10 cellular contexts compared by ENCODE assay signal in the genomic region with DNA sequence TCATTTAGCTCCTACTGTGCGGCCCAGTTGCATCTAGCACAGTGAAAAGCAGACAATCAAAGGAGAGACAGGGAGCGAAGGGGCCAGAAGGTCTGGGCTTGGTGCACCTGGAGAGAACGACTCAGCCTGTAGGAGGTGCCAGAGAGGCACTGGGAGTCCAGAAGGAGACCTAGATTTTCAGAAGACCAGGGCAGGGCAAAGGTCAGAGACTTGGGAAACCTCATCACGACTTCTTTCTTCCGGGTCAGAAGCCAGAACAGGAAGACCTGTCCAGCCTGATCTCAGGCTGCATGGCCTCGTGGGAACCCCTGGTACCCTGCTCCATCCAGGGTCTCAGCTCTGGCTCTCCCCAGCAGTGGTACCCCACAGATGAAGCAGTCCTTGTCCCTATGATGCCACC. TPM values are rescaled to one million over a fixed set of nuclear protein-coding genes. Genes with fewer than 3 reads are reported as not detected.
A peak's percentile ranks its signal among the peaks of the same experiment; 100 is the strongest.
DNase-seq lines count a peak whose midpoint lies in the region; ATAC-seq and TF ChIP-seq lines count a peak whose summit lies in the region.
"Had no signal": no experiment of that assay in that cellular context is flagged by ENCODE, and none has a peak within 500 bp of the region (broad histone marks: within the 10 kb centered on the region; RNA-seq: fewer than 3 reads in every experiment).

No MANE protein-coding gene starts in this region.

- CTCF ChIA-PET in MCF 10A (lab: Yijun Ruan, JAX), result interaction anchor here (0.6 to 15.0 kb wide), 10 partner anchors 11 to 266 kb away, joined by 3 to 315 read pairs (median 3); a partner anchor contains a TSS

- H4K20me1 ChIP-seq in fibroblast of lung (ENCODE audit: control insufficient read depth, extremely low read depth, insufficient read depth, low read length), result no peaks in the 10 kb centered on the region

- no peak overlapping the region for H3K27ac Mint-ChIP-seq in MCF 10A (ENCODE audit: low read depth, unreplicated experiment)
- H3K27ac Mint-ChIP-seq: activated naive CD8-positive, alpha-beta T cell had no signal

- no peaks in the 10 kb centered on the region for H3K9me3 Mint-ChIP-seq in MCF 10A (ENCODE audit: unreplicated experiment)

- H3K27ac ChIP-seq in breast epithelium (peak overlapping the region in 1 of 2 donors; percentile 57), Peyer's patch (peak overlapping the region in 1 of 4 donors; percentile 39), fibroblast of lung (ENCODE audit: insufficient read depth, low read length) (no peak overlapping the region), subcutaneous abdominal adipose tissue (ENCODE audit: low read depth, low read length) (peak overlapping the region; percentile 99)

- POLR2A ChIA-PET in MCF 10A (lab: Yijun Ruan, JAX), result interaction anchor here (0.5 to 1.1 kb wide), 2 partner anchors 12 to 273 kb away, joined by 3 read pairs; no protein-coding TSS in a partner anchor

- no peak overlapping the region for H3K4me3 Mint-ChIP-seq in MCF 10A (ENCODE audit: unreplicated experiment)
- H3K4me3 Mint-ChIP-seq: activated naive CD8-positive, alpha-beta T cell had no signal

- H3K9me3 ChIP-seq in breast epithelium, result no peaks in the 10 kb centered on the region
- H3K9me3 ChIP-seq in Peyer's patch, result no peaks in the 10 kb centered on the region
- H3K9me3 ChIP-seq in fibroblast of lung (ENCODE audit: control insufficient read depth, insufficient read depth, low read depth, low read length), result no peaks in the 10 kb centered on the region
- no peaks in the 10 kb centered on the region for H3K9me3 ChIP-seq in subcutaneous abdominal adipose tissue (ENCODE audit: control insufficient read depth in 5 of 5, low read length in 5 of 5)

- H3K79me2 ChIP-seq in fibroblast of lung (ENCODE audit: control insufficient read depth, insufficient read depth, low read length), result peaks cover 93% of the 10 kb centered on the region

- H3K4me3 ChIP-seq in breast epithelium (no peak overlapping the region), Peyer's patch (no peak overlapping the region), fibroblast of lung (replicated peaks in 1 of 4; ENCODE audit: control extremely low read depth in 1 of 4, insufficient read depth in 1 of 4, low read depth in 3 of 4, low read length in 4 of 4) (no peak overlapping the region), subcutaneous abdominal adipose tissue (ENCODE audit: low read depth in 1 of 5, low read length in 5 of 5) (no peak overlapping the region)
- H3K4me3 ChIP-seq: lung had no signal

- no peak overlapping the region for H3K9ac ChIP-seq in fibroblast of lung (ENCODE audit: insufficient read depth, low read length)
- H3K9ac ChIP-seq in subcutaneous abdominal adipose tissue (ENCODE audit: low read length in 5 of 5), result no peak overlapping the region

- BruUV-seq in MCF 10A (replicated peaks; lab: Mats Ljungman, UMichigan), result no TSS peak

- H3K36me3 Mint-ChIP-seq in MCF 10A (ENCODE audit: insufficient read depth, unreplicated experiment), result peaks cover 15% of the 10 kb centered on the region
- H3K36me3 Mint-ChIP-seq: activated naive CD8-positive, alpha-beta T cell had no signal

- H3K27me3 Mint-ChIP-seq in MCF 10A (ENCODE audit: insufficient read depth, unreplicated experiment), result no peaks in the 10 kb centered on the region

- DNase-seq in MCF 10A (ENCODE audit: unreplicated experiment) (peak; percentile 42), breast epithelium (ENCODE audit: low spot score in 2 of 2) (no peak), Peyer's patch (peak in 2 of 3 donors; percentile 69 to 85), fibroblast of lung (ENCODE audit: low read depth in 2 of 2) (no peak), AG08396 (ENCODE audit: low spot score) (no peak), DMS114 treated with DMSO at 0.1 percent for 48 hours (lab: John Stamatoyannopoulos, UW; ENCODE audit: unreplicated experiment) (no peak)

- no peak for ATAC-seq in GM18909 (IDR thresholded peaks at IDR 0.05; ENCODE audit: poor library complexity, unreplicated experiment)

- TF ChIP-seq POLR2A in breast epithelium (IDR thresholded peaks at IDR 0.05), result no peak
- no peak for TF ChIP-seq POLR2A in Peyer's patch (IDR thresholded peaks at IDR 0.05)

- H3K36me3 ChIP-seq in breast epithelium (no peaks in the 10 kb centered on the region), Peyer's patch (peaks cover 0 to 5% (median 0%) of the 10 kb centered on the region in 3 donors), fibroblast of lung (ENCODE audit: control insufficient read depth, insufficient read depth, low read length) (no peaks in the 10 kb centered on the region), subcutaneous abdominal adipose tissue (ENCODE audit: control insufficient read depth in 5 of 5, insufficient read depth in 5 of 5, low read length in 5 of 5) (peaks cover 0 to 7% (median 0%) of the 10 kb centered on the region in 5 donors)

- peaks cover 23% of the 10 kb centered on the region for H3K4me1 Mint-ChIP-seq in MCF 10A (ENCODE audit: insufficient read depth, unreplicated experiment)

- intact Hi-C loops in MCF 10A (cut with micrococcal nuclease) (no loop called here), breast epithelium (cut with DNase I; ENCODE audit: low total_unique reads) (no loop called here)

- no peak overlapping the region for H3K4me2 ChIP-seq in fibroblast of lung (ENCODE audit: extremely low read depth, insufficient read depth, low read length)

- H2AFZ ChIP-seq in fibroblast of lung (ENCODE audit: low read length), result no peak overlapping the region

- TF ChIP-seq CTCF in MCF 10A (IDR thresholded peaks at IDR 0.05; ENCODE audit: unreplicated experiment) (peak; percentile 61), breast epithelium (IDR thresholded peaks at IDR 0.05) (no peak), Peyer's patch (IDR thresholded peaks at IDR 0.05) (peak in 4 of 6 experiments; percentile 47 to 77 (median 66)), fibroblast of lung (conservative IDR thresholded peaks at IDR 0.05 in 1 of 2, IDR thresholded peaks at IDR 0.05 in 1 of 2; ENCODE audit: low read depth in 1 of 2, low read length in 2 of 2) (peak; percentile 37 to 68)

- H3K27me3 ChIP-seq in breast epithelium, result no peaks in the 10 kb centered on the region
- H3K27me3 ChIP-seq in Peyer's patch, result no peaks in the 10 kb centered on the region
- no peaks in the 10 kb centered on the region for H3K27me3 ChIP-seq in fibroblast of lung (ENCODE audit: control insufficient read depth, insufficient read depth, low read length)
- no peaks in the 10 kb centered on the region for H3K27me3 ChIP-seq in subcutaneous abdominal adipose tissue (ENCODE audit: control insufficient read depth in 5 of 5, insufficient read depth in 4 of 5, low read length in 5 of 5)

- H3K4me1 ChIP-seq in breast epithelium, result peaks cover 11 to 23% of the 10 kb centered on the region in 2 donors
- H3K4me1 ChIP-seq in Peyer's patch, result peaks cover 0 to 42% (median 10%) of the 10 kb centered on the region in 4 donors
- peaks cover 20% of the 10 kb centered on the region for H3K4me1 ChIP-seq in fibroblast of lung (ENCODE audit: control insufficient read depth, extremely low read depth, insufficient read depth, low read length)
- peaks cover 27 to 85% (median 80%) of the 10 kb centered on the region in 5 donors for H3K4me1 ChIP-seq in subcutaneous abdominal adipose tissue (ENCODE audit: control insufficient read depth in 5 of 5, insufficient read depth in 5 of 5, low read length in 5 of 5)

RNA-seq across cellular contexts. Expression of a gene that starts 5.2 kb away (rescaled TPM):
- total RNA-seq in MCF 10A (2022) (95.6 and 138 TPM in 2 replicates), breast epithelium (10 to 100 TPM; 47.2 to 58.1 (median 55.1) TPM), Peyer's patch (100 to 1,000 TPM in 2 of 4 donors, 10 to 100 TPM in 2; 91.6 to 123 (median 101) TPM), fibroblast of lung (34.2 and 44.9 TPM in 2 replicates)
- 32.9 and 33.5 TPM in 2 replicates for polyA plus RNA-seq in fibroblast of lung
- polyA plus RNA-seq in fibroblast of lung (2012), result 38.7 and 42.1 TPM in 2 replicates
- 84.7 and 88.4 TPM in 2 replicates for polyA minus RNA-seq in fibroblast of lung (ENCODE audit: low replicate concordance)

RNA-seq across cellular contexts. Expression of a gene that starts 8.1 kb away (rescaled TPM):
- total RNA-seq in MCF 10A (2022), result 25.7 and 30.1 TPM in 2 replicates
- total RNA-seq in breast epithelium, result 10 to 100 TPM; 32.1 to 36.1 (median 35.0) TPM
- 100 to 1,000 TPM in 2 of 4 donors, 10 to 100 TPM in 2; 38.0 to 113 (median 100) TPM for total RNA-seq in Peyer's patch
- total RNA-seq in fibroblast of lung, result 14.1 and 20.3 TPM in 2 replicates
- polyA plus RNA-seq in fibroblast of lung, result 11.9 and 17.1 TPM in 2 replicates
- polyA plus RNA-seq in fibroblast of lung (2012), result 28.8 and 39.7 TPM in 2 replicates
- polyA minus RNA-seq in fibroblast of lung (ENCODE audit: low replicate concordance), result 4.3 and 4.5 TPM in 2 replicates

RNA-seq across cellular contexts. Expression of a gene that starts 10.8 kb away (rescaled TPM):
- total RNA-seq in MCF 10A (2022) (79.3 and 83.6 TPM in 2 replicates), breast epithelium (10 to 100 TPM; 45.6 to 63.5 (median 60.0) TPM), Peyer's patch (100 to 1,000 TPM in 3 of 4 donors, 10 to 100 TPM in 1; 99.0 to 239 (median 158) TPM), fibroblast of lung (64.7 and 69.5 TPM in 2 replicates)
- polyA plus RNA-seq in fibroblast of lung, result 33.8 and 34.1 TPM in 2 replicates
- 51.1 and 54.7 TPM in 2 replicates for polyA plus RNA-seq in fibroblast of lung (2012)
- 95.5 and 104 TPM in 2 replicates for polyA minus RNA-seq in fibroblast of lung (ENCODE audit: low replicate concordance)

RNA-seq across cellular contexts. Expression of a gene that starts 32.0 kb away (rescaled TPM):
- total RNA-seq in MCF 10A (2022) (112 and 114 TPM in 2 replicates), breast epithelium (100 to 1,000 TPM in 1 of 3 donors, 10 to 100 TPM in 2; 83.2 to 101 (median 92.8) TPM), Peyer's patch (100 to 1,000 TPM; 101 to 143 (median 121) TPM), fibroblast of lung (56.0 and 61.8 TPM in 2 replicates)
- polyA plus RNA-seq in fibroblast of lung, result 30.5 and 54.1 TPM in 2 replicates
- 84.2 and 121 TPM in 2 replicates for polyA plus RNA-seq in fibroblast of lung (2012)
- polyA minus RNA-seq in fibroblast of lung (ENCODE audit: low replicate concordance), result 141 and 175 TPM in 2 replicates

RNA-seq across cellular contexts. Expression of a gene that starts 33.7 kb away (rescaled TPM):
- total RNA-seq in MCF 10A (2022) (11.8 and 12.2 TPM in 2 replicates), breast epithelium (1 to 10 TPM; 5.2 to 8.8 (median 8.6) TPM), Peyer's patch (10 to 100 TPM in 3 of 4 donors, 1 to 10 TPM in 1; 6.9 to 15.4 (median 13.8) TPM), fibroblast of lung (25.9 and 27.7 TPM in 2 replicates)
- polyA plus RNA-seq in fibroblast of lung, result 15.1 and 24.7 TPM in 2 replicates
- polyA plus RNA-seq in fibroblast of lung (2012), result 11.6 and 21.9 TPM in 2 replicates
- 36.4 and 43.2 TPM in 2 replicates for polyA minus RNA-seq in fibroblast of lung (ENCODE audit: low replicate concordance)

Comparison
In these comparisons a context has a peak if more than half of its experiments do, and no peak if none do; other contexts are left out.
1. DNase-seq: peak in MCF 10A (single experiment) and Peyer's patch (2 of 3); none in breast epithelium (0 of 2), fibroblast of lung (0 of 2), AG08396 (single experiment) and DMS114 treated with DMSO at 0.1 percent for 48 hours (single experiment).
2. CTCF ChIP-seq: peak in MCF 10A (single experiment), Peyer's patch (4 of 6) and fibroblast of lung (2 of 2); none in breast epithelium (0 of 3).